In the genomic region with DNA sequence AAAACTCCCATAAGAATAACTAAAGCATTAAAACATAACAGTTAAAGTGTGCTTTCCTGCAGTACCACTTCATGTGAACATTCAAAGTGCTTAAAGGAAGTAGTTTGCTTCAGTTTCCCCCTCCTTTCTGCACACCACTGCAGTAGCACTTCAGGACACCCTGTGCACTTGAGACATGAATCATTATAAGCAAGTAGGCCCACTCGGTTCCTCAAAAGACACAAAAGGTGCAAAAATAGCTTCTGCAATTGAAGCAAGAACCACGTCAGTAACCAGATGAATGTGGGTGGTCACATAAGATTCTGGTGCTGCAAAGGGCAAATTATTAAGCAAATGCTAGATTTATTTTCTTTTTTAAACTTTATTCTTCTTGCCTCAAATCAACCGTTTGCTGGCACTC, we compare ENCODE assay signal across 10 cellular contexts.
DNase-seq lines count a peak whose midpoint lies in the region; ATAC-seq and TF ChIP-seq lines count a peak whose summit lies in the region.
"Had no signal": no experiment of that assay in that cellular context is flagged by ENCODE, and none has a peak within 500 bp of the region (broad histone marks: within the 10 kb centered on the region; RNA-seq: fewer than 3 reads in every experiment).

No MANE protein-coding gene starts in this region.

- TF ChIP-seq CTCF in CD4-positive, alpha-beta T cell (IDR thresholded peaks at IDR 0.05): no peak
- no peak for TF ChIP-seq CTCF in activated B cell treated with CpG ODN at 0.5 μM for 24 hours (IDR thresholded peaks at IDR 0.05)

- H3K27ac Mint-ChIP-seq in CD4-positive, alpha-beta T cell: peak overlapping the region; percentile 70
- H3K27ac Mint-ChIP-seq in activated B cell treated with CpG ODN at 0.5 μM for 24 hours: peak overlapping the region; percentile 78

- POLR2A ChIA-PET in CD4-positive, alpha-beta T cell (lab: Charles Lee): interaction anchor here (1.9 kb wide), 1 partner anchor 72 kb away, joined by 4 read pairs; no protein-coding TSS in a partner anchor
- POLR2A ChIA-PET in activated B cell treated with CpG ODN at 0.5 μM for 24 hours (lab: Charles Lee): interaction anchor here (1.0 to 1.7 kb wide), 2 partner anchors 35 to 100 kb away, joined by 4 read pairs; no protein-coding TSS in a partner anchor

- peaks cover 57% of the 10 kb centered on the region for H3K36me3 Mint-ChIP-seq in CD4-positive, alpha-beta T cell (ENCODE audit: low read depth)
- peaks cover 19% of the 10 kb centered on the region for H3K36me3 Mint-ChIP-seq in activated B cell treated with CpG ODN at 0.5 μM for 24 hours (ENCODE audit: low read depth)

- peaks cover 73% of the 10 kb centered on the region for H3K4me1 Mint-ChIP-seq in CD4-positive, alpha-beta T cell (ENCODE audit: low read depth)
- H3K4me1 Mint-ChIP-seq in activated B cell treated with CpG ODN at 0.5 μM for 24 hours: peaks cover 34% of the 10 kb centered on the region

- CTCF ChIA-PET in CD4-positive, alpha-beta T cell (lab: Charles Lee): no interaction called here
- CTCF ChIA-PET in activated B cell treated with CpG ODN at 0.5 μM for 24 hours (lab: Charles Lee): interaction anchor here (1.1 to 1.5 kb wide), 2 partner anchors 37 to 242 kb away, joined by 3 read pairs; no protein-coding TSS in a partner anchor

- no peaks in the 10 kb centered on the region for H3K9me3 ChIP-seq in CD4-positive, alpha-beta T cell (ENCODE audit: control insufficient read depth, low read length)
- H3K9me3 ChIP-seq: SJCRH30 had no signal

- intact Hi-C loops in CD4-positive, alpha-beta T cell (cut with DNase I, micrococcal nuclease): loop anchor here in 1 of 2 experiments (5.0 kb wide), 1 partner anchor 103 kb away; no protein-coding TSS in a partner anchor
- intact Hi-C loops in activated B cell treated with CpG ODN at 0.5 μM for 24 hours (cut with micrococcal nuclease): loop anchor here (1.0 to 5.0 kb wide), 6 partner anchors 14 to 163 kb away; no protein-coding TSS in a partner anchor

- DNase-seq in CD4-positive, alpha-beta T cell: no peak
- DNase-seq in activated B cell treated with CpG ODN at 0.5 μM for 24 hours (no peak), HK-2 (ENCODE audit: unreplicated experiment) (no peak), dedifferentiated amniotic fluid mesenchymal stem cell (ENCODE audit: extremely low spot score) (no peak), hepatic stellate cell (ENCODE audit: low spot score) (no peak), NCI-H1436 (lab: John Stamatoyannopoulos, UW) (no peak)
- DNase-seq: SJCRH30 had no signal

- H3K4me3 Mint-ChIP-seq in CD4-positive, alpha-beta T cell: peak overlapping the region; percentile 48
- H3K4me3 Mint-ChIP-seq in activated B cell treated with CpG ODN at 0.5 μM for 24 hours: peak overlapping the region; percentile 15

- H3K9me3 Mint-ChIP-seq in CD4-positive, alpha-beta T cell: no peaks in the 10 kb centered on the region
- H3K9me3 Mint-ChIP-seq in activated B cell treated with CpG ODN at 0.5 μM for 24 hours: no peaks in the 10 kb centered on the region

- H3K27ac ChIP-seq in CD4-positive, alpha-beta T cell (ENCODE audit: low read depth, low read length): no peak overlapping the region
- H3K27ac ChIP-seq: SJCRH30 had no signal

- H3K27me3 ChIP-seq in CD4-positive, alpha-beta T cell (ENCODE audit: control insufficient read depth, insufficient read depth, low read length): no peaks in the 10 kb centered on the region
- H3K27me3 ChIP-seq: dorsolateral prefrontal cortex, SJCRH30 had no signal

- no peaks in the 10 kb centered on the region for H3K27me3 Mint-ChIP-seq in CD4-positive, alpha-beta T cell
- no peaks in the 10 kb centered on the region for H3K27me3 Mint-ChIP-seq in activated B cell treated with CpG ODN at 0.5 μM for 24 hours

- peak; percentile 75 for ATAC-seq in CD4-positive, alpha-beta T cell (ENCODE audit: poor library complexity)
- ATAC-seq in GM19023 (IDR thresholded peaks at IDR 0.05; ENCODE audit: unreplicated experiment) (peak; percentile 99), HG03039 (IDR thresholded peaks at IDR 0.05; ENCODE audit: unreplicated experiment) (peak; percentile 99), activated B cell treated with CpG ODN at 0.5 μM for 24 hours (ENCODE audit: low read depth) (peak; percentile 98)
